ENCODE assay signal across 13 cellular contexts in genomic region chrX:108947205-108947604, GRCh38.
DNase-seq lines count a peak whose midpoint lies in the region; ATAC-seq and TF ChIP-seq lines count a peak whose summit lies in the region.
"Had no signal": no experiment of that assay in that cellular context is flagged by ENCODE, and none has a peak within 500 bp of the region (broad histone marks: within the 10 kb centered on the region; RNA-seq: fewer than 3 reads in every experiment).

No MANE protein-coding gene starts in this region.

- H3K79me1 ChIP-seq in neuronal stem cell (ENCODE audit: low read depth, low read length), result no peaks in the 10 kb centered on the region

- no peaks in the 10 kb centered on the region for H3K27me3 ChIP-seq in GM23338 (ENCODE audit: insufficient read depth)
- H3K27me3 ChIP-seq in neuronal stem cell (ENCODE audit: control insufficient read depth in 3 of 3, insufficient read depth in 3 of 3, low read depth in 1 of 3, low read length in 3 of 3), result peaks cover 0 to 3% (median 0%) of the 10 kb centered on the region in 3 experiments
- peaks cover 6% of the 10 kb centered on the region for H3K27me3 ChIP-seq in adrenal gland
- H3K27me3 ChIP-seq: BE2C had no signal

- H3K9me3 ChIP-seq in neuronal stem cell (replicated peaks in 1 of 2; ENCODE audit: control insufficient read depth in 2 of 2, insufficient read depth in 1 of 2, low read depth in 1 of 2, low read length in 2 of 2), result no peaks in the 10 kb centered on the region
- no peaks in the 10 kb centered on the region for H3K9me3 ChIP-seq in adrenal gland (replicated peaks in 1 of 3)
- H3K9me3 ChIP-seq: A549, BE2C had no signal

- H3F3A ChIP-seq in GM23338 (replicated peaks; ENCODE audit: low read depth), result no peaks in the 10 kb centered on the region

- no peak for ATAC-seq in GM23338
- ATAC-seq: A549 had no signal

- H2BK120ac ChIP-seq in neuronal stem cell (ENCODE audit: low read depth, low read length), result no peak overlapping the region

- no peak overlapping the region for H3K4me3 ChIP-seq in GM23338
- no peak overlapping the region for H3K4me3 ChIP-seq in neuronal stem cell (ENCODE audit: low read length in 2 of 2)
- no peak overlapping the region for H3K4me3 ChIP-seq in adrenal gland
- H3K4me3 ChIP-seq: A549 had no signal

- WGBS in neuronal stem cell (ENCODE audit: extremely low coverage in 2 of 2, insufficient read length in 2 of 2, insufficient replicate concordance in 1 of 2), 2 donors, result no CpG with 5 or more reads among the region's 2 CpGs
- 85 to 100% (median 91%) methylated on average over 2 of the region's 2 CpGs for whole genome bisulfite sequencing in adrenal gland, 4 donors

- H3K9me3 Mint-ChIP-seq in GM23338 (no peaks in the 10 kb centered on the region), glutamatergic neuron (ENCODE audit: unreplicated experiment) (peaks cover 3% of the 10 kb centered on the region)

- no peaks in the 10 kb centered on the region for H3K9me2 ChIP-seq in GM23338 (ENCODE audit: insufficient read depth)

- no peak for TF ChIP-seq POLR2A in adrenal gland (IDR thresholded peaks at IDR 0.05)

- H4K91ac ChIP-seq in neuronal stem cell (ENCODE audit: low read depth, low read length, poor library complexity), result no peak overlapping the region

- no peaks in the 10 kb centered on the region for H3K4me1 ChIP-seq in GM23338 (ENCODE audit: insufficient read depth)
- no peaks in the 10 kb centered on the region for H3K4me1 ChIP-seq in neuronal stem cell (ENCODE audit: control insufficient read depth in 2 of 2, insufficient read depth in 1 of 2, low read depth in 1 of 2, low read length in 2 of 2)
- H3K4me1 ChIP-seq in adrenal gland (replicated peaks in 1 of 2), result no peaks in the 10 kb centered on the region
- H3K4me1 ChIP-seq: A549, BE2C had no signal

- H2BK12ac ChIP-seq in neuronal stem cell (ENCODE audit: low read length), result no peak overlapping the region

- no peak overlapping the region for H3K14ac ChIP-seq in neuronal stem cell (ENCODE audit: low read length)

- H4K20me1 ChIP-seq in GM23338 (replicated peaks; ENCODE audit: insufficient read depth), result no peaks in the 10 kb centered on the region

- H2BK5ac ChIP-seq in neuronal stem cell (ENCODE audit: low read length), result no peak overlapping the region

- no peak overlapping the region for H3K4ac ChIP-seq in neuronal stem cell (ENCODE audit: low read length)

- no peak overlapping the region for H2BK15ac ChIP-seq in neuronal stem cell (ENCODE audit: low read length)

- no peaks in the 10 kb centered on the region for H3K36me3 ChIP-seq in GM23338 (ENCODE audit: insufficient read depth)
- H3K36me3 ChIP-seq in neuronal stem cell (replicated peaks in 1 of 2; ENCODE audit: control insufficient read depth in 2 of 2, insufficient read depth in 2 of 2, low read length in 2 of 2), result no peaks in the 10 kb centered on the region
- no peaks in the 10 kb centered on the region for H3K36me3 ChIP-seq in adrenal gland (replicated peaks in 1 of 2)
- H3K36me3 ChIP-seq: BE2C had no signal

- no peak overlapping the region for H3K4me2 ChIP-seq in GM23338
- H3K4me2 ChIP-seq in neuronal stem cell (ENCODE audit: insufficient read depth, low read length, poor library complexity, severe bottlenecking), result no peak overlapping the region
- H3K4me2 ChIP-seq: A549 had no signal

- H3K27ac ChIP-seq in GM23338 (ENCODE audit: low read depth), result no peak overlapping the region
- H3K27ac ChIP-seq in neuronal stem cell (replicated peaks; ENCODE audit: low read length), result no peak overlapping the region
- H3K27ac ChIP-seq in adrenal gland, result no peak overlapping the region
- H3K27ac ChIP-seq: A549, C4-2B had no signal

- no peak overlapping the region for H3K9ac ChIP-seq in neuronal stem cell (ENCODE audit: low read depth, low read length, poor library complexity)

- H3K18ac ChIP-seq in neuronal stem cell (ENCODE audit: low read length), result no peak overlapping the region

- H2AK5ac ChIP-seq in neuronal stem cell (ENCODE audit: low read depth, low read length), result no peak overlapping the region

- H4K8ac ChIP-seq in neuronal stem cell (ENCODE audit: low read depth, low read length), result no peak overlapping the region

- peak; percentile 1 for DNase-seq in GM23338 (ENCODE audit: low spot score)
- DNase-seq in RKO (ENCODE audit: low spot score), result peak; percentile 4
- peak; percentile 3 for DNase-seq in glutamatergic neuron
- DNase-seq in neuronal stem cell (ENCODE audit: low spot score), result no peak
- DNase-seq in activated CD4-positive, CD25-positive, alpha-beta regulatory T cell treated with anti-CD3 and anti-CD28 coated beads, Interleukin-2, amount 50 U/mL, for 72 hours, result no peak
- no peak for DNase-seq in adrenal gland
- DNase-seq: BE2C; CD4-positive, alpha-beta memory T cell; DND-41; HCEC 1CT had no signal

- H3K79me2 ChIP-seq in GM23338 (replicated peaks; ENCODE audit: insufficient read depth), result no peaks in the 10 kb centered on the region

- intact Hi-C loops in adrenal gland (cut with DNase I), result no loop called here

- H3K36me3 Mint-ChIP-seq in GM23338 (ENCODE audit: low read depth) (no peaks in the 10 kb centered on the region), glutamatergic neuron (ENCODE audit: unreplicated experiment) (no peaks in the 10 kb centered on the region)
- H3K36me3 Mint-ChIP-seq: CD4-positive, alpha-beta memory T cell; IgD-negative memory B cell had no signal

- H3K4me3 Mint-ChIP-seq in GM23338 (no peak overlapping the region), glutamatergic neuron (ENCODE audit: unreplicated experiment) (no peak overlapping the region)
- H3K4me3 Mint-ChIP-seq: CD4-positive, alpha-beta memory T cell; IgD-negative memory B cell had no signal

- H3K27me3 Mint-ChIP-seq in GM23338 (ENCODE audit: insufficient read depth, low read depth, poor library complexity), result no peaks in the 10 kb centered on the region
- H3K27me3 Mint-ChIP-seq in glutamatergic neuron (ENCODE audit: unreplicated experiment), result no peaks in the 10 kb centered on the region
- H3K27me3 Mint-ChIP-seq: CD4-positive, alpha-beta memory T cell had no signal

- H3K23ac ChIP-seq in neuronal stem cell (ENCODE audit: low read depth, low read length, poor library complexity), result no peak overlapping the region

- H3K27ac Mint-ChIP-seq in GM23338, result no peak overlapping the region
- no peak overlapping the region for H3K27ac Mint-ChIP-seq in glutamatergic neuron (ENCODE audit: unreplicated experiment)
- H3K27ac Mint-ChIP-seq: CD4-positive, alpha-beta memory T cell; IgD-negative memory B cell had no signal

- H2AFZ ChIP-seq in GM23338 (no peak overlapping the region), neuronal stem cell (ENCODE audit: low read length) (peak overlapping the region; percentile 61)

- TF ChIP-seq CTCF in GM23338 (conservative IDR thresholded peaks at IDR 0.05; ENCODE audit: low read depth in 2 of 2), result no peak
- TF ChIP-seq CTCF in glutamatergic neuron (IDR thresholded peaks at IDR 0.05; ENCODE audit: partially characterized antibody, unreplicated experiment), result no peak
- TF ChIP-seq CTCF in adrenal gland (IDR thresholded peaks at IDR 0.05), result no peak

- no peaks in the 10 kb centered on the region for H3K4me1 Mint-ChIP-seq in GM23338
- H3K4me1 Mint-ChIP-seq in glutamatergic neuron (ENCODE audit: low read depth, unreplicated experiment), result peaks cover 2% of the 10 kb centered on the region
- H3K4me1 Mint-ChIP-seq: CD4-positive, alpha-beta memory T cell; IgD-negative memory B cell had no signal

Comparison
In these comparisons a context has a peak if more than half of its experiments do, and no peak if none do; other contexts are left out.
1. DNase-seq: peak in GM23338 (single experiment), RKO (single experiment) and glutamatergic neuron (single experiment); none in neuronal stem cell (single experiment), activated CD4-positive, CD25-positive, alpha-beta regulatory T cell treated with anti-CD3 and anti-CD28 coated beads, Interleukin-2, amount 50 U/mL, for 72 hours (single experiment) and adrenal gland (0 of 7).